Comparison of ENCODE assay signal across 8 cellular contexts in genomic region chr16:19717319-19717718, GRCh38. TPM values are rescaled to one million over a fixed set of nuclear protein-coding genes. Genes with fewer than 3 reads are reported as not detected.
A peak's percentile ranks its signal among the peaks of the same experiment; 100 is the strongest.
DNase-seq lines count a peak whose midpoint lies in the region; ATAC-seq and TF ChIP-seq lines count a peak whose summit lies in the region.

No MANE protein-coding gene starts in this region.

- peak overlapping the region; percentile 84 for H3K4me2 ChIP-seq in fibroblast of lung (ENCODE audit: extremely low read depth, insufficient read depth, low read length)

- ATAC-seq in psoas muscle (peak in 1 of 4 donors; percentile 3), GM18502 (IDR thresholded peaks at IDR 0.05; ENCODE audit: poor library complexity, unreplicated experiment) (no peak), HG02970 (IDR thresholded peaks at IDR 0.05; ENCODE audit: low FRiP score, unreplicated experiment) (no peak)

- peaks cover 27% of the 10 kb centered on the region for H3K79me2 ChIP-seq in fibroblast of lung (ENCODE audit: control insufficient read depth, insufficient read depth, low read length)

- peak overlapping the region; percentile 98 for H3K4me3 ChIP-seq in GM12865 (ENCODE audit: low read depth, low read length)
- peak overlapping the region; percentile 89 for H3K4me3 ChIP-seq in SJSA1
- peak overlapping the region; percentile 88 to 95 (median 92) for H3K4me3 ChIP-seq in fibroblast of lung (replicated peaks in 1 of 4; ENCODE audit: control extremely low read depth in 1 of 4, insufficient read depth in 1 of 4, low read depth in 3 of 4, low read length in 4 of 4)
- peak overlapping the region; percentile 87 for H3K4me3 ChIP-seq in psoas muscle

- peak overlapping the region; percentile 71 for H2AFZ ChIP-seq in fibroblast of lung (ENCODE audit: low read length)

- H3K4me1 ChIP-seq in SJSA1 (replicated peaks) (peaks cover 14% of the 10 kb centered on the region), fibroblast of lung (ENCODE audit: control insufficient read depth, extremely low read depth, insufficient read depth, low read length) (no peaks in the 10 kb centered on the region), psoas muscle (peaks cover 12% of the 10 kb centered on the region)

- H3K27me3 ChIP-seq in SJSA1 (replicated peaks) (no peaks in the 10 kb centered on the region), fibroblast of lung (ENCODE audit: control insufficient read depth, insufficient read depth, low read length) (no peaks in the 10 kb centered on the region), psoas muscle (ENCODE audit: insufficient read depth in 3 of 3, low read length in 2 of 3) (no peaks in the 10 kb centered on the region)

- DNase-seq in GM12865 (ENCODE audit: low read depth) (peak; percentile 23), SJSA1 (ENCODE audit: low read depth in 1 of 2, low spot score in 2 of 2) (no peak), fibroblast of lung (ENCODE audit: low read depth in 2 of 2) (peak in 1 of 2 donors; percentile 16), psoas muscle (no peak), DMS114 treated with DMSO at 0.1 percent for 48 hours (lab: John Stamatoyannopoulos, UW; ENCODE audit: unreplicated experiment) (no peak), NCI-H2081 treated with DMSO at 0.1 percent for 48 hours (lab: John Stamatoyannopoulos, UW) (no peak)

- H3K27ac ChIP-seq in SJSA1: peak overlapping the region; percentile 76
- H3K27ac ChIP-seq in fibroblast of lung (ENCODE audit: insufficient read depth, low read length): peak overlapping the region; percentile 85
- H3K27ac ChIP-seq in psoas muscle: peak overlapping the region; percentile 85

- peak overlapping the region; percentile 71 for H3K9ac ChIP-seq in fibroblast of lung (ENCODE audit: insufficient read depth, low read length)

- no peaks in the 10 kb centered on the region for H4K20me1 ChIP-seq in fibroblast of lung (ENCODE audit: control insufficient read depth, extremely low read depth, insufficient read depth, low read length)

- intact Hi-C loops in psoas muscle (cut with DNase I): loop anchor here (5.0 kb wide), 3 partner anchors 90 to 165 kb away; partner anchors contain the start of gene GPRC5B (in 1 of the 2)

- H3K9me3 ChIP-seq in SJSA1 (replicated peaks) (no peaks in the 10 kb centered on the region), fibroblast of lung (ENCODE audit: control insufficient read depth, insufficient read depth, low read depth, low read length) (no peaks in the 10 kb centered on the region), psoas muscle (no peaks in the 10 kb centered on the region)

- TF ChIP-seq CTCF in GM12865 (IDR thresholded peaks at IDR 0.05; ENCODE audit: insufficient read depth, low read depth, low read length, missing control alignments) (no peak), fibroblast of lung (conservative IDR thresholded peaks at IDR 0.05 in 1 of 2, IDR thresholded peaks at IDR 0.05 in 1 of 2; ENCODE audit: low read depth in 1 of 2, low read length in 2 of 2) (no peak), psoas muscle (IDR thresholded peaks at IDR 0.05) (no peak)

- WGBS in psoas muscle, 3 donors: 0 to 1% (median 0%) methylated on average over 10 of the region's 10 CpGs

- H3K36me3 ChIP-seq in SJSA1: peaks cover 38% of the 10 kb centered on the region
- H3K36me3 ChIP-seq in fibroblast of lung (ENCODE audit: control insufficient read depth, insufficient read depth, low read length): peaks cover 9% of the 10 kb centered on the region
- peaks cover 4 to 38% of the 10 kb centered on the region in 2 donors for H3K36me3 ChIP-seq in psoas muscle (ENCODE audit: insufficient read depth in 1 of 2, low read depth in 1 of 2)

RNA-seq across cellular contexts. Expression of gene KNOP1, which starts 0.7 kb away (rescaled TPM):
- 23.1 and 46.2 TPM in 2 replicates for total RNA-seq in SJSA1 (2014; rRNA removed; shearing (Covaris generic))
- total RNA-seq in fibroblast of lung (7.8 and 9.2 TPM in 2 replicates), psoas muscle (1 to 10 TPM; 5.9 to 9.7 (median 8.4) TPM)
- polyA plus RNA-seq in fibroblast of lung (10.7 and 12.1 TPM in 2 replicates), psoas muscle (10 to 100 TPM in 2 of 3 donors, 1 to 10 TPM in 1; 9.5 to 14.7 (median 11.6) TPM)
- 18.1 and 19.5 TPM in 2 replicates for polyA plus RNA-seq in fibroblast of lung (2012)
- 4.0 and 7.7 TPM in 2 replicates for polyA minus RNA-seq in fibroblast of lung (ENCODE audit: low replicate concordance)

RNA-seq across cellular contexts. Expression of gene IQCK, which starts 0.8 kb away (rescaled TPM):
- 1.8 and 10.5 TPM in 2 replicates for total RNA-seq in SJSA1 (2014; rRNA removed; shearing (Covaris generic))
- 4.6 and 6.4 TPM in 2 replicates for total RNA-seq in fibroblast of lung
- 8.9 and 9.9 TPM in 2 replicates for polyA plus RNA-seq in fibroblast of lung
- 4.5 and 5.6 TPM in 2 replicates for polyA plus RNA-seq in fibroblast of lung (2012)
- 0.11 and 3.2 TPM in 2 replicates for polyA minus RNA-seq in fibroblast of lung (ENCODE audit: low replicate concordance)
- total RNA-seq in psoas muscle: 1 to 10 TPM; 4.3 to 9.9 (median 7.3) TPM
- polyA plus RNA-seq in psoas muscle: 1 to 10 TPM; 4.9 to 8.8 (median 6.3) TPM
